13 cellular contexts compared by ENCODE assay signal in the genomic region with DNA sequence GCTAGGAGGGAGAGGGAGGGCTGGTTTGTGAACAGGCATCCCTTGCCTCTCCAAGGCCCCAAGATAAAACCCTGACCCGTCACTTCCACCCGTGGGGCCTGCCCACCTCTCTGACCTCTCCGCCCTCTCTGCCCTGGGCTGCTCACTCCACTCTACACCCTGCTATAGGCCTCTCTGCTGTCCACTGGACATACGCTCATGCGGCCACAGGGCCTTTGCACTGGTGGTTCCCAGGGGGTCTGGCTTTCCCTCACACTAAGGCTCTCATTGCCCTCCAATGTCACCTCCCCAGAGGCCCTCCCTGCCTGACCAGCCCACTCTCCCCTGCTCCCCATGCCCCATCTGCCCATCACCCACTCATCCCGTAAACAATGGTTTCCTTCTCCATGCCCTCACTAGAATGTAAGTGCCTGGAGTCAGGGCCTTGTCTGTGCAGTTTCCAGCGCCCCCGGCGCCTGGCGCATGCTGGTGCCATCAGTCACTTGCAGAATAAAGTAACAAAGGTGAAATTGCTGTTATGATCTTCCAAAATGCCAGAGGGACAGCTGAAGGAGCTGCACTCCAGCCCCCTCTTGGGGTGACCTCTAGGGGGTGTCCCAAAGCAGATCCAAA.
A peak's percentile ranks its signal among the peaks of the same experiment; 100 is the strongest.
DNase-seq lines count a peak whose midpoint lies in the region; ATAC-seq, FAIRE-seq and TF ChIP-seq lines count a peak whose summit lies in the region.
"Had no signal": no experiment of that assay in that cellular context is flagged by ENCODE, and none has a peak within 500 bp of the region (broad histone marks: within the 10 kb centered on the region; RNA-seq: fewer than 3 reads in every experiment).

No MANE protein-coding gene starts in this region.

- no peak for DNase-seq in stimulated activated naive CD8-positive, alpha-beta T cell treated with anti-CD3 and anti-CD28 coated beads, Interleukin-15, amount 100 ng/mL, for 72 hours
- no peak for DNase-seq in pancreas
- no peak for DNase-seq in aorta
- DNase-seq: activated CD8-positive, alpha-beta memory T cell treated with anti-CD3 and anti-CD28 coated beads for 24 hours; CD4-positive, alpha-beta T cell; naive thymus-derived CD4-positive, alpha-beta T cell; NCI-H524; stimulated activated CD4-positive, alpha-beta T cell treated with anti-CD3 and anti-CD28 coated beads, Interleukin-4, amount 100 ng/mL, for 24 hours had no signal

- H3K27ac ChIP-seq in esophagus (ENCODE audit: low read depth in 2 of 2, low read length in 1 of 2), result peak overlapping the region; percentile 79 to 92
- H3K27ac ChIP-seq in pancreas, result peak overlapping the region; percentile 79 to 95 (median 92)
- peak overlapping the region; percentile 49 to 76 for H3K27ac ChIP-seq in aorta (ENCODE audit: low read depth in 1 of 2, low read length in 2 of 2)

- no peak for ATAC-seq in stimulated activated naive CD8-positive, alpha-beta T cell treated with anti-CD3 and anti-CD28 coated beads, Interleukin-15, amount 100 ng/mL, for 72 hours
- no peak for ATAC-seq in pancreas
- no peak for ATAC-seq in aorta (ENCODE audit: low FRiP score)
- no peak for ATAC-seq in GM21515 (IDR thresholded peaks at IDR 0.05; ENCODE audit: unreplicated experiment)
- ATAC-seq in HG03045 (IDR thresholded peaks at IDR 0.05; ENCODE audit: unreplicated experiment), result no peak
- no peak for ATAC-seq in GM18870 (IDR thresholded peaks at IDR 0.05; ENCODE audit: unreplicated experiment)

- no peaks in the 10 kb centered on the region for H3K9me3 ChIP-seq in esophagus (ENCODE audit: control insufficient read depth in 2 of 2, insufficient read depth in 1 of 2, low read depth in 1 of 2, low read length in 1 of 2)
- H3K9me3 ChIP-seq in pancreas, result no peaks in the 10 kb centered on the region
- H3K9me3 ChIP-seq in aorta (ENCODE audit: control insufficient read depth, low read length), result no peaks in the 10 kb centered on the region

- no peaks in the 10 kb centered on the region for H3K27me3 Mint-ChIP-seq in stimulated activated naive CD8-positive, alpha-beta T cell treated with anti-CD3 and anti-CD28 coated beads, Interleukin-15, Interleukin-2, amounts not matched to agents 100 ng/mL and 50 ng/mL, for 24 hours
- H3K27me3 Mint-ChIP-seq in stimulated activated naive CD8-positive, alpha-beta T cell treated with anti-CD3 and anti-CD28 coated beads, Interleukin-15, amount 100 ng/mL, for 72 hours, result no peaks in the 10 kb centered on the region
- H3K27me3 Mint-ChIP-seq: CD4-positive, alpha-beta T cell; naive thymus-derived CD4-positive, alpha-beta T cell had no signal

- intact Hi-C loops in pancreas (cut with DNase I), result no loop called here
- intact Hi-C loops in aorta (cut with DNase I), result loop anchor here in 1 of 2 donors (5.0 kb wide), 2 partner anchors 89 to 399 kb away; no protein-coding TSS in a partner anchor

- no peaks in the 10 kb centered on the region for H3K36me3 Mint-ChIP-seq in stimulated activated naive CD8-positive, alpha-beta T cell treated with anti-CD3 and anti-CD28 coated beads, Interleukin-15, Interleukin-2, amounts not matched to agents 100 ng/mL and 50 ng/mL, for 24 hours (ENCODE audit: low read depth)

- WGBS in esophagus, 2 donors, result 87 to 92% methylated on average over 10 of the region's 10 CpGs
- WGBS in pancreas, 2 donors, result 87 to 89% methylated on average over 10 of the region's 10 CpGs
- WGBS in aorta, 2 donors, result 92 to 94% methylated on average over 10 of the region's 10 CpGs

- H3K4me3 ChIP-seq in esophagus (ENCODE audit: low read depth in 1 of 2, low read length in 2 of 2), result no peak overlapping the region
- H3K4me3 ChIP-seq in pancreas, result no peak overlapping the region
- H3K4me3 ChIP-seq in aorta (ENCODE audit: low read length in 2 of 2), result no peak overlapping the region

- no peak for TF ChIP-seq CTCF in pancreas (IDR thresholded peaks at IDR 0.05)

- no peaks in the 10 kb centered on the region for H3K9me3 Mint-ChIP-seq in stimulated activated naive CD8-positive, alpha-beta T cell treated with anti-CD3 and anti-CD28 coated beads, Interleukin-15, Interleukin-2, amounts not matched to agents 100 ng/mL and 50 ng/mL, for 24 hours
- no peaks in the 10 kb centered on the region for H3K9me3 Mint-ChIP-seq in stimulated activated naive CD8-positive, alpha-beta T cell treated with anti-CD3 and anti-CD28 coated beads, Interleukin-15, amount 100 ng/mL, for 72 hours
- H3K9me3 Mint-ChIP-seq: CD4-positive, alpha-beta T cell; naive thymus-derived CD4-positive, alpha-beta T cell had no signal

- H3K36me3 ChIP-seq in esophagus (ENCODE audit: control insufficient read depth in 2 of 2, insufficient read depth in 2 of 2, low read length in 1 of 2), result peaks cover 10 to 43% of the 10 kb centered on the region in 2 donors
- peaks cover 2 to 15% (median 8%) of the 10 kb centered on the region in 3 donors for H3K36me3 ChIP-seq in pancreas
- peaks cover 0 to 2% of the 10 kb centered on the region in 2 donors for H3K36me3 ChIP-seq in aorta (ENCODE audit: control insufficient read depth in 1 of 2, insufficient read depth in 2 of 2, low read length in 1 of 2)

- no peaks in the 10 kb centered on the region for H3K4me1 Mint-ChIP-seq in stimulated activated naive CD8-positive, alpha-beta T cell treated with anti-CD3 and anti-CD28 coated beads, Interleukin-15, Interleukin-2, amounts not matched to agents 100 ng/mL and 50 ng/mL, for 24 hours (ENCODE audit: low read depth)
- no peaks in the 10 kb centered on the region for H3K4me1 Mint-ChIP-seq in stimulated activated naive CD8-positive, alpha-beta T cell treated with anti-CD3 and anti-CD28 coated beads, Interleukin-15, amount 100 ng/mL, for 72 hours

- H3K4me1 ChIP-seq in esophagus (ENCODE audit: control insufficient read depth in 2 of 2, insufficient read depth in 2 of 2, low read length in 1 of 2) (peaks cover 0 to 20% of the 10 kb centered on the region in 2 donors), pancreas (peaks cover 36 to 57% (median 42%) of the 10 kb centered on the region in 3 donors), aorta (ENCODE audit: control insufficient read depth in 1 of 2, insufficient read depth in 2 of 2, low read length in 2 of 2) (no peaks in the 10 kb centered on the region)

- FAIRE-seq in pancreas (lab: Jason Lieb, UNC), result no peak

- peak overlapping the region; percentile 11 for H3K27ac Mint-ChIP-seq in stimulated activated naive CD8-positive, alpha-beta T cell treated with anti-CD3 and anti-CD28 coated beads, Interleukin-15, Interleukin-2, amounts not matched to agents 100 ng/mL and 50 ng/mL, for 24 hours
- no peak overlapping the region for H3K27ac Mint-ChIP-seq in stimulated activated naive CD8-positive, alpha-beta T cell treated with anti-CD3 and anti-CD28 coated beads, Interleukin-15, amount 100 ng/mL, for 72 hours
- H3K27ac Mint-ChIP-seq: CD4-positive, alpha-beta T cell had no signal

- H3K27me3 ChIP-seq in esophagus (ENCODE audit: control insufficient read depth in 1 of 2, insufficient read depth in 2 of 2, low read length in 2 of 2), result no peaks in the 10 kb centered on the region
- no peaks in the 10 kb centered on the region for H3K27me3 ChIP-seq in pancreas
- H3K27me3 ChIP-seq in aorta (ENCODE audit: control insufficient read depth in 1 of 2, insufficient read depth in 2 of 2, low read length in 1 of 2), result no peaks in the 10 kb centered on the region

- H3K4me3 Mint-ChIP-seq in stimulated activated naive CD8-positive, alpha-beta T cell treated with anti-CD3 and anti-CD28 coated beads, Interleukin-15, Interleukin-2, amounts not matched to agents 100 ng/mL and 50 ng/mL, for 24 hours, result no peak overlapping the region
- H3K4me3 Mint-ChIP-seq in stimulated activated naive CD8-positive, alpha-beta T cell treated with anti-CD3 and anti-CD28 coated beads, Interleukin-15, amount 100 ng/mL, for 72 hours, result no peak overlapping the region
- H3K4me3 Mint-ChIP-seq: CD4-positive, alpha-beta T cell; naive thymus-derived CD4-positive, alpha-beta T cell had no signal
